Comparison of ENCODE assay signal across 10 cellular contexts in the genomic region with DNA sequence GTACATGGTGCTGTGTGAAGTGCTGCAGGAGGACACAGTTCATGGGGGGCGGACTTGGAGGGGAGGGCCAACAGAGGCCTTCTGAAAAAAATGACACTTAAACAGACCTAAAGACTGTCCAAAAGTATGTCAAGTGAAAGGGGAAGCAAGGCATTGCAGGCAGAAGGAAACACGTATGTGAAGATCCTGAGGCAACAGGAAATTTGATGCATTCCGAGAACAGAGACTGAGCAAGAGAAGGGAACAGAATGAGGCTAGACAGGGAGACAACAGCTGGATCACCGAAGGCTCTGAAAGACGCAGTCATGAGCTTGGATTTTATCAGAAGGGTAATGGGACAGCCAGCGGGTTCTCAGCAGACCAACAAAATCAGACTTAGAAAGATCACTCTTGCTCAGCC. TPM values are rescaled to one million over a fixed set of nuclear protein-coding genes. Genes with fewer than 3 reads are reported as not detected.
DNase-seq lines count a peak whose midpoint lies in the region; ATAC-seq and TF ChIP-seq lines count a peak whose summit lies in the region.
"Had no signal": no experiment of that assay in that cellular context is flagged by ENCODE, and none has a peak within 500 bp of the region (broad histone marks: within the 10 kb centered on the region; RNA-seq: fewer than 3 reads in every experiment).

No MANE protein-coding gene starts in this region.

- peaks cover 4% of the 10 kb centered on the region for H3K36me3 Mint-ChIP-seq in CD4-positive, CD25-positive, alpha-beta regulatory T cell
- peaks cover 5% of the 10 kb centered on the region for H3K36me3 Mint-ChIP-seq in neural progenitor cell

- no peak for DNase-seq in CD4-positive, CD25-positive, alpha-beta regulatory T cell
- DNase-seq in NAMALWA (ENCODE audit: low spot score) (peak; percentile 42), colonic mucosa (no peak), neural progenitor cell (ENCODE audit: low spot score) (no peak), cerebellar nuclear complex (lab: John Stamatoyannopoulos, UW) (no peak), NCI-H526 treated with DMSO at 0.1 percent for 48 hours (lab: John Stamatoyannopoulos, UW) (no peak)
- DNase-seq: small intestine had no signal

- H3K79me2 ChIP-seq in neural progenitor cell (ENCODE audit: low read depth): peaks cover 44% of the 10 kb centered on the region

- peaks cover 29% of the 10 kb centered on the region for H3F3A ChIP-seq in neural progenitor cell (ENCODE audit: low read depth)

- intact Hi-C loops in colonic mucosa (cut with DNase I): no loop called here

- peak overlapping the region; percentile 95 to 98 (median 97) for H3K4me3 Mint-ChIP-seq in CD4-positive, CD25-positive, alpha-beta regulatory T cell
- H3K4me3 Mint-ChIP-seq in neural progenitor cell: peak overlapping the region; percentile 98

- peak overlapping the region; percentile 83 for H3K4me2 ChIP-seq in neural progenitor cell

- no peaks in the 10 kb centered on the region for H3K27me3 Mint-ChIP-seq in CD4-positive, CD25-positive, alpha-beta regulatory T cell
- peaks cover 2% of the 10 kb centered on the region for H3K27me3 Mint-ChIP-seq in neural progenitor cell (ENCODE audit: insufficient read depth, low read depth)

- no peaks in the 10 kb centered on the region for H3K9me3 Mint-ChIP-seq in CD4-positive, CD25-positive, alpha-beta regulatory T cell
- H3K9me3 Mint-ChIP-seq in neural progenitor cell: no peaks in the 10 kb centered on the region

- H3K4me1 ChIP-seq in CD4-positive, CD25-positive, alpha-beta regulatory T cell (ENCODE audit: control insufficient read depth, insufficient read depth, low read length, poor library complexity, severe bottlenecking): peaks cover 26% of the 10 kb centered on the region
- H3K4me1 ChIP-seq in colonic mucosa (peaks cover 8% of the 10 kb centered on the region), neural progenitor cell (peaks cover 6% of the 10 kb centered on the region)

- TF ChIP-seq CTCF in colonic mucosa (IDR thresholded peaks at IDR 0.05) (no peak), neural progenitor cell (IDR thresholded peaks at IDR 0.05) (no peak)

- no peaks in the 10 kb centered on the region for H3K27me3 ChIP-seq in CD4-positive, CD25-positive, alpha-beta regulatory T cell (ENCODE audit: control insufficient read depth, insufficient read depth, low read length)
- H3K27me3 ChIP-seq in colonic mucosa (no peaks in the 10 kb centered on the region), neural progenitor cell (no peaks in the 10 kb centered on the region)

- H4K20me1 ChIP-seq in neural progenitor cell (ENCODE audit: low read depth): peaks cover 29% of the 10 kb centered on the region

- peak overlapping the region in 2 of 3 donors; percentile 96 to 97 for H3K27ac Mint-ChIP-seq in CD4-positive, CD25-positive, alpha-beta regulatory T cell
- H3K27ac Mint-ChIP-seq in neural progenitor cell: peak overlapping the region; percentile 35

- no peak for ATAC-seq in CD4-positive, CD25-positive, alpha-beta regulatory T cell (ENCODE audit: low read depth in 2 of 2)
- ATAC-seq in GM21423 (IDR thresholded peaks at IDR 0.05; ENCODE audit: unreplicated experiment) (no peak), GM18511 (IDR thresholded peaks at IDR 0.05; ENCODE audit: unreplicated experiment) (no peak)

- H3K4me3 ChIP-seq in CD4-positive, CD25-positive, alpha-beta regulatory T cell (ENCODE audit: low read depth, low read length): peak overlapping the region; percentile 63
- H3K4me3 ChIP-seq in colonic mucosa: peak overlapping the region; percentile 96
- peak overlapping the region; percentile 82 for H3K4me3 ChIP-seq in neural progenitor cell

- H3K27ac ChIP-seq in CD4-positive, CD25-positive, alpha-beta regulatory T cell (ENCODE audit: insufficient read depth, low read length, poor library complexity, severe bottlenecking): peak overlapping the region; percentile 92
- H3K27ac ChIP-seq in colonic mucosa: no peak overlapping the region
- H3K27ac ChIP-seq in neural progenitor cell: no peak overlapping the region

- peak overlapping the region; percentile 72 to 76 for H3K9ac ChIP-seq in colonic mucosa (ENCODE audit: low read depth in 2 of 2, low read length in 2 of 2)
- H3K9ac ChIP-seq in neural progenitor cell: no peak overlapping the region

- H3K4me1 Mint-ChIP-seq in CD4-positive, CD25-positive, alpha-beta regulatory T cell: peaks cover 4 to 55% (median 43%) of the 10 kb centered on the region in 4 donors
- H3K4me1 Mint-ChIP-seq in neural progenitor cell: peaks cover 31% of the 10 kb centered on the region

- no peak overlapping the region for H2AFZ ChIP-seq in neural progenitor cell (replicated peaks)

- H3K36me3 ChIP-seq in CD4-positive, CD25-positive, alpha-beta regulatory T cell (ENCODE audit: control insufficient read depth, insufficient read depth, low read length): peaks cover 18% of the 10 kb centered on the region
- H3K36me3 ChIP-seq in colonic mucosa: no peaks in the 10 kb centered on the region
- H3K36me3 ChIP-seq in neural progenitor cell: no peaks in the 10 kb centered on the region

- H3K9me3 ChIP-seq in CD4-positive, CD25-positive, alpha-beta regulatory T cell (ENCODE audit: control insufficient read depth in 2 of 2, low read length in 2 of 2): no peaks in the 10 kb centered on the region
- H3K9me3 ChIP-seq in colonic mucosa (no peaks in the 10 kb centered on the region), neural progenitor cell (ENCODE audit: low read depth) (no peaks in the 10 kb centered on the region)

RNA-seq across cellular contexts. Expression of gene IFT20, which starts 1.1 kb away (rescaled TPM):
- 44.1 TPM for total RNA-seq in CD4-positive, CD25-positive, alpha-beta regulatory T cell
- 10 to 100 TPM; 36.9 to 55.5 (median 44.4) TPM for polyA plus RNA-seq in CD4-positive, CD25-positive, alpha-beta regulatory T cell
- total RNA-seq in colonic mucosa (10 to 100 TPM; 30.9 to 31.5 TPM), neural progenitor cell (ENCODE audit: low replicate concordance) (25.7 and 68.2 TPM in 2 replicates)

RNA-seq across cellular contexts. Expression of gene TNFAIP1, which starts 1.4 kb away (rescaled TPM):
- total RNA-seq in CD4-positive, CD25-positive, alpha-beta regulatory T cell: 15.7 TPM
- 10 to 100 TPM in 1 of 4 donors, 1 to 10 TPM in 3; 6.5 to 10.5 (median 8.8) TPM for polyA plus RNA-seq in CD4-positive, CD25-positive, alpha-beta regulatory T cell
- total RNA-seq in colonic mucosa (10 to 100 TPM; 29.6 to 39.8 TPM), neural progenitor cell (ENCODE audit: low replicate concordance) (13.7 and 18.6 TPM in 2 replicates)

RNA-seq across cellular contexts. Expression of gene TMEM97, which starts 15.2 kb away (rescaled TPM):
- 4.1 TPM for total RNA-seq in CD4-positive, CD25-positive, alpha-beta regulatory T cell
- polyA plus RNA-seq in CD4-positive, CD25-positive, alpha-beta regulatory T cell: 1 to 10 TPM; 6.6 to 9.5 (median 7.5) TPM
- 10 to 100 TPM; 37.2 to 38.5 TPM for total RNA-seq in colonic mucosa
- 126 and 136 TPM in 2 replicates for total RNA-seq in neural progenitor cell (ENCODE audit: low replicate concordance)

RNA-seq across cellular contexts. Expression of gene POLDIP2, which starts 23.2 kb away (rescaled TPM):
- 29.4 TPM for total RNA-seq in CD4-positive, CD25-positive, alpha-beta regulatory T cell
- polyA plus RNA-seq in CD4-positive, CD25-positive, alpha-beta regulatory T cell: 10 to 100 TPM; 70.2 to 88.5 (median 74.7) TPM
- total RNA-seq in colonic mucosa (100 to 1,000 TPM in 1 of 2 donors, 10 to 100 TPM in 1; 80.3 to 132 TPM), neural progenitor cell (ENCODE audit: low replicate concordance) (44.6 and 65.0 TPM in 2 replicates)

RNA-seq across cellular contexts. Expression of gene SEBOX, which starts 30.8 kb away (rescaled TPM):
- total RNA-seq in CD4-positive, CD25-positive, alpha-beta regulatory T cell: not detected
- polyA plus RNA-seq in CD4-positive, CD25-positive, alpha-beta regulatory T cell: not detected
- total RNA-seq in colonic mucosa (not detected), neural progenitor cell (ENCODE audit: low replicate concordance) (not detected in 2 replicates)
- total RNA-seq: activated CD8-positive, alpha-beta memory T cell treated with anti-CD3 and anti-CD28 coated beads for 36 hours had no signal
- polyA plus RNA-seq: small intestine had no signal
